25 cellular contexts compared by ENCODE assay signal in the genomic region with DNA sequence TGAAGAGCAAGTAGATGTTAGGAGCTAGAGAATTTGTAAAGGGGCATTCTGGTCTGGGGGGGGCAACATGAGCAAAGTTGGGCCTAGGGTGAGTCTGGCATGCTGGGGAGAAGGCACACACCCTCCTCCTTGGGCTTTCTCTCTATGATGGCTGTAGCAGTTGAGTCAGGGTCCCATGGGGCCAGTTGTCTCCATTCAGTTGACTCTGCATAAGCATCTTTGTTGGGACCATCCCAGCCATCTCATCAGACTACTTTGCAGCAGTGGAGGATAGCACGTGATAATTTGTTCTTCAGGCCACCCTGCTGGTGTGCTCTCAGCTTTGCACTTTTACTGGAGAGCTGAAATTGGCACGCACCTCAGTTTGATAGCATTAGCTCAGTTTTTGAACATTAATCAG. TPM values are rescaled to one million over a fixed set of nuclear protein-coding genes. Genes with fewer than 3 reads are reported as not detected.
"Had no signal": no experiment of that assay in that cellular context is flagged by ENCODE, and none has a peak within 500 bp of the region (broad histone marks: within the 10 kb centered on the region; RNA-seq: fewer than 3 reads in every experiment).

No MANE protein-coding gene starts in this region.

- FAIRE-seq: HTR-8/SVneo, K562 had no signal

- H3K9me3 ChIP-seq: SJCRH30 had no signal

- H3K36me3 ChIP-seq: SJCRH30 had no signal

- H3K27me3 Mint-ChIP-seq: IgD-negative memory B cell had no signal

- H3K4me1 Mint-ChIP-seq: IgD-negative memory B cell had no signal

- DNase-seq: MM.1S; NCI-H1092; NCI-H1436; NCI-H187; NCI-H2029; NCI-H2081 treated with DMSO at 0.1 percent for 48 hours; NCI-H2171; NCI-H446; NCI-H510A; NCI-H524 treated with DMSO at 0.1 percent for 48 hours; NCI-H69; NCI-H774; NK-92 treated with Interleukin-12 subunit alpha and Interleukin-12 subunit beta, amount 100 ng/mL, for 24 hours; PC-3; SHP77 treated with DMSO at 0.1 percent for 48 hours; SJCRH30 had no signal

- ATAC-seq: K562, Panc1, PC-3, Right ventricle myocardium inferior had no signal

- H3K4me1 ChIP-seq: SJCRH30 had no signal

- H3K4me3 Mint-ChIP-seq: IgD-negative memory B cell had no signal

- H3K9ac ChIP-seq: KMS-11 had no signal

- H3K9me3 Mint-ChIP-seq: IgD-negative memory B cell had no signal

- H3K27ac ChIP-seq: HL-60, KMS-11, SJCRH30, SK-N-MC had no signal

- H3K36me3 Mint-ChIP-seq: IgD-negative memory B cell had no signal

- H3K4me3 ChIP-seq: K562, SJCRH30, SK-N-MC had no signal

- H3K27ac Mint-ChIP-seq: IgD-negative memory B cell had no signal

RNA-seq across cellular contexts. Expression of a gene that starts 55.2 kb away (rescaled TPM):
- total RNA-seq: OCI-LY7 had no signal
